8 cellular contexts compared by ENCODE assay signal in genomic region chr20:63658749-63659187, GRCh38. TPM values are rescaled to one million over a fixed set of nuclear protein-coding genes. Genes with fewer than 3 reads are reported as not detected.
DNase-seq lines count a peak whose midpoint lies in the region; ATAC-seq, FAIRE-seq and TF ChIP-seq lines count a peak whose summit lies in the region.

No MANE protein-coding gene starts in this region.

- intact Hi-C loops in breast epithelium (cut with DNase I; ENCODE audit: low total_unique reads) = no loop called here
- intact Hi-C loops in right lobe of liver (cut with DNase I) = no loop called here
- intact Hi-C loops in transverse colon (cut with DNase I; ENCODE audit: low total_unique reads) = no loop called here

- TF ChIP-seq POLR2A in breast epithelium (IDR thresholded peaks at IDR 0.05) (no peak), right lobe of liver (IDR thresholded peaks at IDR 0.05) (no peak), transverse colon (IDR thresholded peaks at IDR 0.05) (no peak)

- DNase-seq in AG08395 (ENCODE audit: low spot score) = peak; percentile 47
- DNase-seq in breast epithelium (ENCODE audit: low spot score in 2 of 2) = no peak
- DNase-seq in right lobe of liver = no peak
- DNase-seq in transverse colon = no peak
- no peak for DNase-seq in urothelium cell line (ENCODE audit: low spot score)

- H3K4me1 ChIP-seq in KMS-11 (ENCODE audit: low read depth, poor library complexity, severe bottlenecking) (no peaks in the 10 kb centered on the region), breast epithelium (peaks cover 4 to 17% of the 10 kb centered on the region in 2 donors), right lobe of liver (peaks cover 0 to 17% (median 6%) of the 10 kb centered on the region in 4 donors), transverse colon (peaks cover 8 to 27% (median 16%) of the 10 kb centered on the region in 4 donors)

- peak; percentile 35 for ATAC-seq in GM19395 (IDR thresholded peaks at IDR 0.05; ENCODE audit: unreplicated experiment)
- peak; percentile 13 to 36 (median 16) for ATAC-seq in right lobe of liver
- no peak for ATAC-seq in HG02884 (IDR thresholded peaks at IDR 0.05; ENCODE audit: unreplicated experiment)

- peak overlapping the region; percentile 85 for H2AFZ ChIP-seq in KMS-11 (ENCODE audit: low read depth)

- H3K9me3 ChIP-seq in breast epithelium (no peaks in the 10 kb centered on the region), right lobe of liver (no peaks in the 10 kb centered on the region), transverse colon (no peaks in the 10 kb centered on the region)

- H3K27me3 ChIP-seq in KMS-11 (ENCODE audit: insufficient read depth, low read depth) = peaks cover 22% of the 10 kb centered on the region
- no peaks in the 10 kb centered on the region for H3K27me3 ChIP-seq in breast epithelium
- H3K27me3 ChIP-seq in right lobe of liver = no peaks in the 10 kb centered on the region
- H3K27me3 ChIP-seq in transverse colon = peaks cover 9% of the 10 kb centered on the region

- H3K79me2 ChIP-seq in KMS-11 (ENCODE audit: insufficient read depth, low read depth) = no peaks in the 10 kb centered on the region; the same call in 1 of the 2 replicates

- no peaks in the 10 kb centered on the region for H4K20me1 ChIP-seq in KMS-11 (ENCODE audit: insufficient read depth)

- H3K27ac ChIP-seq in KMS-11 (no peak overlapping the region), breast epithelium (peak overlapping the region; percentile 82 to 94), right lobe of liver (peak overlapping the region; percentile 65 to 83 (median 81)), transverse colon (peak overlapping the region; percentile 82 to 91 (median 88))

- FAIRE-seq in urothelium cell line (lab: Jason Lieb, UNC) = no peak

- H3K36me3 ChIP-seq in KMS-11 (ENCODE audit: insufficient read depth) = no peaks in the 10 kb centered on the region
- no peaks in the 10 kb centered on the region for H3K36me3 ChIP-seq in breast epithelium
- H3K36me3 ChIP-seq in right lobe of liver = peaks cover 0 to 11% (median 3%) of the 10 kb centered on the region in 4 donors
- H3K36me3 ChIP-seq in transverse colon = no peaks in the 10 kb centered on the region

- peak overlapping the region; percentile 67; the same call in 1 of the 2 replicates for H3K9ac ChIP-seq in KMS-11

- 10% methylated on average over 2 of the region's 25 CpGs for WGBS in right lobe of liver (ENCODE audit: insufficient coverage, low coverage, low lambda C conversion rate, missing lambda C conversion rate)
- WGBS in transverse colon (ENCODE audit: low coverage in 1 of 2), 2 donors = 0 to 5% methylated on average over 1 to 24 of the region's 25 CpGs

- peak overlapping the region; percentile 91 for H3K4me2 ChIP-seq in KMS-11

- TF ChIP-seq EP300 in transverse colon (IDR thresholded peaks at IDR 0.05; ENCODE audit: low read depth) = no peak

- no peak overlapping the region for H3K4me3 ChIP-seq in KMS-11 (IDR thresholded peaks at IDR 0.05; ENCODE audit: insufficient read depth, low read depth, low read length)
- peak overlapping the region; percentile 58 to 82 (median 73) for H3K4me3 ChIP-seq in breast epithelium
- H3K4me3 ChIP-seq in right lobe of liver = peak overlapping the region; percentile 65 to 94 (median 68)
- H3K4me3 ChIP-seq in transverse colon = peak overlapping the region; percentile 37 to 88 (median 58)

- TF ChIP-seq CTCF in KMS-11 (conservative IDR thresholded peaks at IDR 0.05; ENCODE audit: low read depth, low read length) (no peak), breast epithelium (IDR thresholded peaks at IDR 0.05) (no peak), right lobe of liver (IDR thresholded peaks at IDR 0.05) (no peak), transverse colon (IDR thresholded peaks at IDR 0.05) (no peak)

- in situ Hi-C loops in transverse colon (cut with MboI; ENCODE audit: low pct_ligation_motif_present in 1 of 4, low pct_unique_long_range_greater_than_20kb in 1 of 4, low sequenced_read_pairs in 3 of 4) = no loop called here

RNA-seq across cellular contexts. Expression of gene RTEL1, which starts 0.7 kb away (rescaled TPM):
- total RNA-seq in breast epithelium (10 to 100 TPM; 12.5 to 22.3 (median 15.1) TPM), right lobe of liver (10 to 100 TPM in 5 of 6 experiments, 1 to 10 TPM in 1; 9.6 to 16.3 (median 12.4) TPM), transverse colon (10 to 100 TPM; 18.8 to 84.9 (median 24.1) TPM)

RNA-seq across cellular contexts. Expression of gene STMN3, which starts 5.5 kb away (rescaled TPM):
- total RNA-seq in breast epithelium (10 to 100 TPM; 11.8 to 19.6 (median 17.7) TPM), right lobe of liver (1 to 10 TPM in 1 of 6 experiments, under 1 TPM in 5; 0.43 to 1.6 (median 0.77) TPM), transverse colon (1 to 10 TPM in 3 of 4 donors, under 1 TPM in 1; 0.75 to 7.1 (median 4.4) TPM)

RNA-seq across cellular contexts. Expression of gene GMEB2, which starts 31.9 kb away (rescaled TPM):
- total RNA-seq in breast epithelium (10 to 100 TPM in 2 of 3 donors, 1 to 10 TPM in 1; 6.6 to 11.0 (median 10.2) TPM), right lobe of liver (1 to 10 TPM; 3.2 to 7.0 (median 5.1) TPM), transverse colon (10 to 100 TPM in 3 of 4 donors, 1 to 10 TPM in 1; 9.0 to 20.3 (median 13.5) TPM)

RNA-seq across cellular contexts. Expression of gene TNFRSF6B, which starts 37.7 kb away (rescaled TPM):
- total RNA-seq in breast epithelium = 10 to 100 TPM in 1 of 3 donors, 1 to 10 TPM in 2; 2.8 to 40.0 (median 7.4) TPM
- total RNA-seq in right lobe of liver = 1 to 10 TPM in 1 of 6 experiments, under 1 TPM in 2, not detected in 3; 0.56 to 1.0 (median 0.62) TPM
- 10 to 100 TPM in 3 of 4 donors, 1 to 10 TPM in 1; 4.2 to 34.4 (median 13.6) TPM for total RNA-seq in transverse colon

RNA-seq across cellular contexts. Expression of gene ARFRP1, which starts 49.0 kb away (rescaled TPM):
- 10 to 100 TPM; 30.7 to 41.0 (median 32.3) TPM for total RNA-seq in breast epithelium
- total RNA-seq in right lobe of liver = 10 to 100 TPM; 16.0 to 22.2 (median 20.2) TPM
- total RNA-seq in transverse colon = 10 to 100 TPM; 46.2 to 75.4 (median 56.2) TPM
